ENCODE assay signal across 29 cellular contexts in genomic region chr2:33482518-33482917, GRCh38. TPM values are rescaled to one million over a fixed set of nuclear protein-coding genes. Genes with fewer than 3 reads are reported as not detected.
DNase-seq lines count a peak whose midpoint lies in the region; ATAC-seq and TF ChIP-seq lines count a peak whose summit lies in the region.
"Had no signal": no experiment of that assay in that cellular context is flagged by ENCODE, and none has a peak within 500 bp of the region (broad histone marks: within the 10 kb centered on the region; RNA-seq: fewer than 3 reads in every experiment).

No MANE protein-coding gene starts in this region.

- no peak overlapping the region for H2AFZ ChIP-seq in SU-DHL-6 (ENCODE audit: low read depth, low read length, severe bottlenecking)
- H2AFZ ChIP-seq: hepatocyte had no signal

- H3K27ac ChIP-seq in SU-DHL-6 (ENCODE audit: low read depth, low read length) (peak overlapping the region; percentile 73), heart right ventricle (peak overlapping the region; percentile 30 to 91 (median 68)), psoas muscle (peak overlapping the region; percentile 96)
- no peak overlapping the region for H3K27ac ChIP-seq in naive thymus-derived CD4-positive, alpha-beta T cell (ENCODE audit: low read depth, low read length)
- H3K27ac ChIP-seq: BLaER1, epithelial cell of prostate, hepatocyte, left lung, testis, uterus had no signal

- peak overlapping the region; percentile 30 for H3K9ac ChIP-seq in SU-DHL-6 (ENCODE audit: low read length)
- H3K9ac ChIP-seq: BLaER1 had no signal

- ATAC-seq in heart right ventricle (peak; percentile 42 to 74 (median 50)), psoas muscle (peak; percentile 72 to 85 (median 82)), HG03039 (IDR thresholded peaks at IDR 0.05; ENCODE audit: unreplicated experiment) (no peak), HG02571 (IDR thresholded peaks at IDR 0.05; ENCODE audit: unreplicated experiment) (no peak)
- no peak for ATAC-seq in naive thymus-derived CD4-positive, alpha-beta T cell
- ATAC-seq: left lung; stimulated activated effector memory CD8-positive, alpha-beta T cell treated with anti-CD3 and anti-CD28 coated beads, Interleukin-12 subunit alpha, Interleukin-12 subunit beta, amount 100 ng/mL, for 72 hours had no signal

- H3K27me3 ChIP-seq in GM06990 (replicated peaks; ENCODE audit: control insufficient read depth, insufficient read depth, low read length): no peaks in the 10 kb centered on the region
- H3K27me3 ChIP-seq in SU-DHL-6 (ENCODE audit: low read length): no peaks in the 10 kb centered on the region
- no peaks in the 10 kb centered on the region for H3K27me3 ChIP-seq in heart right ventricle
- H3K27me3 ChIP-seq in psoas muscle (ENCODE audit: insufficient read depth in 3 of 3, low read length in 2 of 3): no peaks in the 10 kb centered on the region
- H3K27me3 ChIP-seq in naive thymus-derived CD4-positive, alpha-beta T cell (ENCODE audit: control insufficient read depth in 2 of 2, insufficient read depth in 2 of 2, low read length in 2 of 2): no peaks in the 10 kb centered on the region
- H3K27me3 ChIP-seq: BLaER1, left lung, testis, uterus had no signal

- peaks cover 0 to 30% (median 9%) of the 10 kb centered on the region in 5 donors for H3K36me3 Mint-ChIP-seq in naive thymus-derived CD4-positive, alpha-beta T cell
- H3K36me3 Mint-ChIP-seq: stimulated activated effector memory CD8-positive, alpha-beta T cell treated with anti-CD3 and anti-CD28 coated beads, Interleukin-12 subunit alpha, Interleukin-12 subunit beta, amount 100 ng/mL, for 72 hours had no signal

- H4K20me1 ChIP-seq in SU-DHL-6 (ENCODE audit: low read depth, low read length): no peaks in the 10 kb centered on the region
- H4K20me1 ChIP-seq: BLaER1 had no signal

- H3K9me3 Mint-ChIP-seq in naive thymus-derived CD4-positive, alpha-beta T cell: peaks cover 0 to 14% (median 2%) of the 10 kb centered on the region in 11 donors

- H3K27me3 Mint-ChIP-seq in naive thymus-derived CD4-positive, alpha-beta T cell: no peaks in the 10 kb centered on the region
- H3K27me3 Mint-ChIP-seq: activated CD4-positive, alpha-beta memory T cell treated with anti-CD3 and anti-CD28 coated beads, Interleukin-2, amount 10 ng/mL, durations not matched to agents 7 days and 5 days; activated naive CD8-positive, alpha-beta T cell treated with anti-CD3 and anti-CD28 coated beads, Interleukin-2, amount 10 ng/mL, durations not matched to agents 7 days and 5 days had no signal

- no peak for DNase-seq in GM06990 (ENCODE audit: extremely low read depth, insufficient read length)
- no peak for DNase-seq in heart right ventricle
- no peak for DNase-seq in psoas muscle
- DNase-seq in retina: no peak
- DNase-seq in naive thymus-derived CD4-positive, alpha-beta T cell: no peak
- DNase-seq: activated CD4-positive, alpha-beta memory T cell treated with anti-CD3 and anti-CD28 coated beads, Interleukin-2, amount 10 ng/mL, durations not matched to agents 7 days and 5 days; activated CD4-positive, CD25-positive, alpha-beta regulatory T cell treated with anti-CD3 and anti-CD28 coated beads, Interleukin-2, amount 50 U/mL, for 72 hours; activated naive CD8-positive, alpha-beta T cell treated with anti-CD3 and anti-CD28 coated beads, Interleukin-2, amount 10 ng/mL, durations not matched to agents 7 days and 5 days; cerebellar nuclear complex; COR-L47; DMS79; foreskin fibroblast; H9; left lung; NCI-H1092 treated with DMSO at 0.1 percent for 48 hours; NCI-H1930; NCI-H526 treated with DMSO at 0.1 percent for 48 hours; small intestine; stimulated activated CD4-positive, alpha-beta T cell treated with anti-CD3 and anti-CD28 coated beads, Interleukin-2, amount 100 ng/mL, for 48 hours; SW 1271; testis; uterus had no signal

- H3K4me2 ChIP-seq in SU-DHL-6 (ENCODE audit: low read depth, low read length, poor library complexity, severe bottlenecking): peak overlapping the region; percentile 39
- H3K4me2 ChIP-seq: BLaER1, hepatocyte had no signal

- peaks cover 7 to 84% (median 59%) of the 10 kb centered on the region in 9 donors for H3K4me1 ChIP-seq in heart right ventricle
- H3K4me1 ChIP-seq in psoas muscle: peaks cover 63% of the 10 kb centered on the region
- peaks cover 0 to 4% of the 10 kb centered on the region in 2 donors for H3K4me1 ChIP-seq in naive thymus-derived CD4-positive, alpha-beta T cell (ENCODE audit: control insufficient read depth in 2 of 2, insufficient read depth in 2 of 2, low read length in 2 of 2)
- H3K4me1 ChIP-seq: testis had no signal

- H3F3A ChIP-seq in SU-DHL-6 (ENCODE audit: insufficient read depth): peaks cover 77% of the 10 kb centered on the region

- H3K79me2 ChIP-seq in SU-DHL-6 (ENCODE audit: insufficient read depth, low read length): peaks cover 98% of the 10 kb centered on the region
- H3K79me2 ChIP-seq: hepatocyte had no signal

- WGBS in heart right ventricle, 2 donors: 18 to 22% methylated on average over 2 of the region's 2 CpGs
- WGBS in psoas muscle, 3 donors: 9 to 17% (median 17%) methylated on average over 2 of the region's 2 CpGs

- no peak overlapping the region for H3K4me3 Mint-ChIP-seq in naive thymus-derived CD4-positive, alpha-beta T cell
- H3K4me3 Mint-ChIP-seq: activated CD4-positive, alpha-beta memory T cell treated with anti-CD3 and anti-CD28 coated beads, Interleukin-2, amount 10 ng/mL, durations not matched to agents 7 days and 5 days; activated naive CD8-positive, alpha-beta T cell treated with anti-CD3 and anti-CD28 coated beads, Interleukin-2, amount 10 ng/mL, durations not matched to agents 7 days and 5 days; H9; stimulated activated effector memory CD8-positive, alpha-beta T cell treated with anti-CD3 and anti-CD28 coated beads, Interleukin-12 subunit alpha, Interleukin-12 subunit beta, amount 100 ng/mL, for 72 hours had no signal

- POLR2A ChIA-PET in naive thymus-derived CD4-positive, alpha-beta T cell (lab: Charles Lee): no interaction called here

- H3K27ac Mint-ChIP-seq in naive thymus-derived CD4-positive, alpha-beta T cell: no peak overlapping the region
- H3K27ac Mint-ChIP-seq: activated CD4-positive, alpha-beta memory T cell treated with anti-CD3 and anti-CD28 coated beads, Interleukin-2, amount 10 ng/mL, durations not matched to agents 7 days and 5 days; activated naive CD8-positive, alpha-beta T cell treated with anti-CD3 and anti-CD28 coated beads, Interleukin-2, amount 10 ng/mL, durations not matched to agents 7 days and 5 days; H9; stimulated activated effector memory CD8-positive, alpha-beta T cell treated with anti-CD3 and anti-CD28 coated beads, Interleukin-12 subunit alpha, Interleukin-12 subunit beta, amount 100 ng/mL, for 72 hours had no signal

- H3K4me1 Mint-ChIP-seq in naive thymus-derived CD4-positive, alpha-beta T cell: peaks cover 2 to 18% (median 7%) of the 10 kb centered on the region in 7 donors

- TF ChIP-seq CTCF in GM06990 (IDR thresholded peaks at IDR 0.05; ENCODE audit: insufficient read depth, low read length, poor library complexity, severe bottlenecking) (no peak), SU-DHL-6 (IDR thresholded peaks at IDR 0.05; ENCODE audit: insufficient read depth, low read length, poor library complexity, severe bottlenecking) (no peak), heart right ventricle (IDR thresholded peaks at IDR 0.05) (no peak), psoas muscle (IDR thresholded peaks at IDR 0.05) (no peak)

- intact Hi-C loops in heart right ventricle (cut with DNase I) (no loop called here), psoas muscle (cut with DNase I) (loop anchor here in 1 of 2 donors (5.0 kb wide), 1 partner anchor 50 kb away; no protein-coding TSS in a partner anchor)
- intact Hi-C loops in naive thymus-derived CD4-positive, alpha-beta T cell (cut with micrococcal nuclease): no loop called here

- no peaks in the 10 kb centered on the region for H3K9me2 ChIP-seq in SU-DHL-6 (replicated peaks; ENCODE audit: insufficient read depth, low read length)

- H3K36me3 ChIP-seq in GM06990 (ENCODE audit: control insufficient read depth, insufficient read depth, low read length) (no peaks in the 10 kb centered on the region), SU-DHL-6 (ENCODE audit: low read length) (peaks cover 71% of the 10 kb centered on the region), heart right ventricle (peaks cover 0 to 22% (median 0%) of the 10 kb centered on the region in 9 donors), psoas muscle (ENCODE audit: insufficient read depth in 1 of 2, low read depth in 1 of 2) (no peaks in the 10 kb centered on the region)
- H3K36me3 ChIP-seq in naive thymus-derived CD4-positive, alpha-beta T cell (ENCODE audit: control insufficient read depth in 2 of 3, insufficient read depth in 3 of 3, low read length in 3 of 3): no peaks in the 10 kb centered on the region
- H3K36me3 ChIP-seq: BLaER1, left lung, uterus had no signal

- peaks cover 20% of the 10 kb centered on the region; the same call in 1 of the 2 replicates for H3K9me3 ChIP-seq in SU-DHL-6 (ENCODE audit: insufficient read depth, low read length)
- H3K9me3 ChIP-seq in heart right ventricle: peaks cover 0 to 19% (median 10%) of the 10 kb centered on the region in 11 donors
- H3K9me3 ChIP-seq in psoas muscle: peaks cover 8% of the 10 kb centered on the region
- no peaks in the 10 kb centered on the region for H3K9me3 ChIP-seq in naive thymus-derived CD4-positive, alpha-beta T cell (ENCODE audit: control insufficient read depth in 2 of 3, low read length in 3 of 3)
- H3K9me3 ChIP-seq: testis, uterus had no signal

- H3K4me3 ChIP-seq in GM06990 (replicated peaks; ENCODE audit: low read depth, low read length): peak overlapping the region; percentile 3; the same call in 1 of the 2 replicates
- peak overlapping the region; percentile 8 for H3K4me3 ChIP-seq in SU-DHL-6 (ENCODE audit: insufficient read depth, low read length, poor library complexity, severe bottlenecking)
- H3K4me3 ChIP-seq in heart right ventricle: no peak overlapping the region
- peak overlapping the region; percentile 28 for H3K4me3 ChIP-seq in psoas muscle
- H3K4me3 ChIP-seq in naive thymus-derived CD4-positive, alpha-beta T cell (ENCODE audit: low read length): no peak overlapping the region
- H3K4me3 ChIP-seq: BLaER1, hepatocyte, left lung, testis, uterus had no signal

- CTCF ChIA-PET in naive thymus-derived CD4-positive, alpha-beta T cell (lab: Charles Lee): no interaction called here

RNA-seq across cellular contexts. Expression of gene RASGRP3, which starts 6.1 kb away (rescaled TPM):
- total RNA-seq in heart right ventricle (10 to 100 TPM; 46.9 to 77.4 (median 66.4) TPM), psoas muscle (10 to 100 TPM; 13.0 to 24.9 (median 19.9) TPM)
- polyA plus RNA-seq in heart right ventricle (10 to 100 TPM; 14.9 to 22.4 TPM), psoas muscle (1 to 10 TPM; 3.4 to 9.3 (median 5.4) TPM)
- total RNA-seq in naive thymus-derived CD4-positive, alpha-beta T cell: 10 to 100 TPM in 2 of 5 experiments, 1 to 10 TPM in 3; 1.4 to 14.2 (median 7.1) TPM
- 1 to 10 TPM; 2.5 to 3.1 TPM for polyA plus RNA-seq in naive thymus-derived CD4-positive, alpha-beta T cell
- total RNA-seq: H9 had no signal

Comparison
In these comparisons a context has a peak if more than half of its experiments do, and no peak if none do; other contexts are left out.
1. H3K4me3 ChIP-seq: peak in GM06990 (single experiment), SU-DHL-6 (single experiment) and psoas muscle (single experiment); none in heart right ventricle (0 of 10) and naive thymus-derived CD4-positive, alpha-beta T cell (single experiment).
2. ATAC-seq: peak in heart right ventricle (8 of 8) and psoas muscle (4 of 4); none in naive thymus-derived CD4-positive, alpha-beta T cell (single experiment), HG03039 (single experiment) and HG02571 (single experiment).